ENCODE assay signal across 9 cellular contexts in genomic region chr1:38818706-38819439, GRCh38. TPM values are rescaled to one million over a fixed set of nuclear protein-coding genes. Genes with fewer than 3 reads are reported as not detected.
DNase-seq lines count a peak whose midpoint lies in the region; ATAC-seq and TF ChIP-seq lines count a peak whose summit lies in the region.
"Had no signal": no experiment of that assay in that cellular context is flagged by ENCODE, and none has a peak within 500 bp of the region (broad histone marks: within the 10 kb centered on the region; RNA-seq: fewer than 3 reads in every experiment).

No MANE protein-coding gene starts in this region.

- ATAC-seq in SK-N-SH treated with all-trans-retinoic acid at 6 μM for 48 hours (no peak), GM19023 (IDR thresholded peaks at IDR 0.05; ENCODE audit: unreplicated experiment) (no peak), HG03280 (IDR thresholded peaks at IDR 0.05; ENCODE audit: unreplicated experiment) (no peak)

- H3K4me3 ChIP-seq in SK-N-SH (ENCODE audit: low read depth in 2 of 2, low read length in 1 of 2) (peak overlapping the region in 1 of 2 experiments; percentile 35; a peak in 1 of 4 replicates), dorsolateral prefrontal cortex (peak overlapping the region in 52 of 59 donors; percentile 8 to 61 (median 43)), mononuclear cell (ENCODE audit: low read length) (peak overlapping the region; percentile 14), tibial nerve (peak overlapping the region in 3 of 4 donors; percentile 8 to 43 (median 27))

- TF ChIP-seq EP300 in SK-N-SH (IDR thresholded peaks at IDR 0.05; ENCODE audit: borderline replicate concordance in 1 of 2, low read depth in 1 of 2, low read length in 1 of 2) (no peak), tibial nerve (IDR thresholded peaks at IDR 0.05) (no peak)

- peak overlapping the region; percentile 41 for H3K4me2 ChIP-seq in SK-N-SH

- intact Hi-C loops in dorsolateral prefrontal cortex (cut with DNase I) = loop anchor here in 1 of 2 donors (5.0 to 10.0 kb wide), 2 partner anchors 214 to 792 kb away; no protein-coding TSS in a partner anchor

- no peak for TF ChIP-seq RAD21 in SK-N-SH (IDR thresholded peaks at IDR 0.05; ENCODE audit: low read length)

- H3K9me3 ChIP-seq in SK-N-SH = no peaks in the 10 kb centered on the region
- H3K9me3 ChIP-seq in mononuclear cell (ENCODE audit: low read depth, low read length) = no peaks in the 10 kb centered on the region
- peaks cover 0 to 17% (median 0%) of the 10 kb centered on the region in 4 donors for H3K9me3 ChIP-seq in tibial nerve

- H3K27me3 ChIP-seq in SK-N-SH (ENCODE audit: insufficient read depth) (peaks cover 87% of the 10 kb centered on the region), dorsolateral prefrontal cortex (peaks cover 0 to 42% (median 14%) of the 10 kb centered on the region in 45 donors), mononuclear cell (ENCODE audit: insufficient read depth, low read length) (peaks cover 54% of the 10 kb centered on the region), tibial nerve (peaks cover 0 to 60% of the 10 kb centered on the region in 2 donors)

- no peaks in the 10 kb centered on the region for H3F3A ChIP-seq in SK-N-SH (replicated peaks; ENCODE audit: insufficient read depth)

- H2AFZ ChIP-seq in SK-N-SH (ENCODE audit: low read depth) = no peak overlapping the region

- no peaks in the 10 kb centered on the region for H3K36me3 ChIP-seq in SK-N-SH (replicated peaks in 1 of 2; ENCODE audit: control insufficient read depth in 1 of 2, insufficient read depth in 2 of 2, low read length in 1 of 2)
- no peaks in the 10 kb centered on the region for H3K36me3 ChIP-seq in tibial nerve

- DNase-seq in SK-N-SH = no peak
- no peak for DNase-seq in dorsolateral prefrontal cortex
- DNase-seq in tibial nerve (ENCODE audit: low spot score in 2 of 2) = no peak
- no peak for DNase-seq in SIG-M5 (lab: John Stamatoyannopoulos, UW)
- DNase-seq: NCI-H146 had no signal

- POLR2A ChIA-PET in SK-N-SH (lab: Yijun Ruan, JAX) = no interaction called here

- H3K9ac ChIP-seq in SK-N-SH = no peak overlapping the region

- TF ChIP-seq POLR2A in tibial nerve (IDR thresholded peaks at IDR 0.05) = no peak

- no peaks in the 10 kb centered on the region for H3K79me2 ChIP-seq in SK-N-SH (ENCODE audit: insufficient read depth)

- CTCF ChIA-PET in SK-N-SH (lab: Yijun Ruan, JAX) = interaction anchor here (0.7 to 3.0 kb wide), 19 partner anchors 9 to 794 kb away, joined by 3 to 19 read pairs (median 3); no protein-coding TSS in a partner anchor

- peaks cover 0 to 2% of the 10 kb centered on the region in 2 experiments; a peak in 1 of 4 replicates for H3K4me1 ChIP-seq in SK-N-SH (ENCODE audit: control insufficient read depth in 1 of 2, insufficient read depth in 2 of 2, low read depth in 1 of 2, low read length in 1 of 2)
- peaks cover 22% of the 10 kb centered on the region for H3K4me1 ChIP-seq in mononuclear cell (ENCODE audit: insufficient read depth, low read length)
- peaks cover 0 to 17% (median 5%) of the 10 kb centered on the region in 4 donors for H3K4me1 ChIP-seq in tibial nerve

- H3K9me2 ChIP-seq in SK-N-SH = no peaks in the 10 kb centered on the region

- TF ChIP-seq CTCF in SK-N-SH (IDR thresholded peaks at IDR 0.05) = no peak
- TF ChIP-seq CTCF in dorsolateral prefrontal cortex (IDR thresholded peaks at IDR 0.05 in 54 of 56, conservative IDR thresholded peaks at IDR 0.05 in 2 of 56; ENCODE audit: low read depth in 1 of 56, partially characterized antibody in 56 of 56) = no peak
- no peak for TF ChIP-seq CTCF in tibial nerve (IDR thresholded peaks at IDR 0.05)

- H3K27ac ChIP-seq in SK-N-SH (ENCODE audit: low read depth in 2 of 2, low read length in 1 of 2) (no peak overlapping the region), dorsolateral prefrontal cortex (no peak overlapping the region), tibial nerve (no peak overlapping the region)

- no peaks in the 10 kb centered on the region for H4K20me1 ChIP-seq in SK-N-SH (ENCODE audit: insufficient read depth)

- WGBS in SK-N-SH (ENCODE audit: low lambda C conversion rate) = 21% methylated on average over 16 of the region's 28 CpGs
- WGBS in tibial nerve, 2 donors = 10 to 31% methylated on average over 14 to 26 of the region's 28 CpGs

TF ChIP-seq in SK-N-SH, 30 proteins besides CTCF, POLR2A, EP300 and RAD21 (continues in another document):
- TF ChIP-seq IRF3 (IDR thresholded peaks at IDR 0.05; ENCODE audit: low read depth, low read length) (no peak), POLR2AphosphoS5 (IDR thresholded peaks at IDR 0.05; ENCODE audit: low read depth, low read length) (no peak), RFX5 (IDR thresholded peaks at IDR 0.05; ENCODE audit: low read length) (no peak), EZH2phosphoT487 (IDR thresholded peaks at IDR 0.05; ENCODE audit: borderline replicate concordance, low read depth) (no peak), NRF1 (IDR thresholded peaks at IDR 0.05; ENCODE audit: low read depth, low read length) (no peak), YY1 (IDR thresholded peaks at IDR 0.05; ENCODE audit: low read depth) (no peak), GABPA (IDR thresholded peaks at IDR 0.05; ENCODE audit: low read depth) (no peak), FOSL2 (IDR thresholded peaks at IDR 0.05; ENCODE audit: borderline replicate concordance, low read depth) (no peak), TCF12 (IDR thresholded peaks at IDR 0.05) (no peak), USF2 (IDR thresholded peaks at IDR 0.05; ENCODE audit: borderline replicate concordance, low read depth, low read length) (no peak), ELF1 (IDR thresholded peaks at IDR 0.05) (no peak), JUND (IDR thresholded peaks at IDR 0.05) (no peak), GATA2 (CRISPR knock-in tag; IDR thresholded peaks at IDR 0.05) (no peak)

TF ChIP-seq in SK-N-SH treated with all-trans-retinoic acid at 6 μM for 48 hours, 23 proteins besides CTCF, POLR2A, EP300 and RAD21:
- TF ChIP-seq ESRRG (CRISPR knock-in tag; IDR thresholded peaks at IDR 0.05) (no peak), ZNF70 (CRISPR knock-in tag; IDR thresholded peaks at IDR 0.05) (no peak), OSR1 (CRISPR knock-in tag; IDR thresholded peaks at IDR 0.05) (no peak), ARNTL (CRISPR knock-in tag; IDR thresholded peaks at IDR 0.05; ENCODE audit: borderline replicate concordance, low read depth) (no peak), TOX (CRISPR knock-in tag; IDR thresholded peaks at IDR 0.05; ENCODE audit: borderline replicate concordance) (no peak)

RNA-seq across cellular contexts. Expression of gene RRAGC, which starts 40.7 kb away (rescaled TPM):
- 8.8 and 9.6 TPM in 2 replicates for polyA plus RNA-seq in SK-N-SH (2012; rRNA removed)
- polyA plus RNA-seq in SK-N-SH (2012; cell fraction: cytosol; rRNA removed) = 16.9 and 21.5 TPM in 2 replicates
- polyA plus RNA-seq in SK-N-SH (2012; cell fraction: nucleus; rRNA removed) = 3.9 and 6.7 TPM in 2 replicates
- 10 to 100 TPM; 18.0 to 36.1 (median 25.7) TPM for total RNA-seq in dorsolateral prefrontal cortex
- total RNA-seq in mononuclear cell = 13.3 TPM
- 10 to 100 TPM; 14.2 to 20.0 (median 17.5) TPM for total RNA-seq in tibial nerve

RNA-seq across cellular contexts. Expression of gene MYCBP, which starts 54.3 kb away (rescaled TPM):
- 16.0 and 17.5 TPM in 2 replicates for polyA plus RNA-seq in SK-N-SH (2012; rRNA removed)
- 21.2 and 27.7 TPM in 2 replicates for polyA plus RNA-seq in SK-N-SH (2012; cell fraction: cytosol; rRNA removed)
- polyA plus RNA-seq in SK-N-SH (2012; cell fraction: nucleus; rRNA removed) = 4.6 and 8.0 TPM in 2 replicates
- total RNA-seq in dorsolateral prefrontal cortex (10 to 100 TPM in 1 of 120 experiments, 1 to 10 TPM in 115, under 1 TPM in 4; 0.83 to 11.2 (median 2.3) TPM), mononuclear cell (5.6 TPM), tibial nerve (10 to 100 TPM in 3 of 4 donors, 1 to 10 TPM in 1; 5.5 to 10.9 (median 10.3) TPM)
